ENCODE assay signal across 1 cellular context in genomic region chr2:129274038-129274415, GRCh38.
TF ChIP-seq lines count a peak whose summit lies in the region.

No MANE protein-coding gene starts in this region.

TF ChIP-seq in GM23338, 12 proteins besides CTCF, POLR2A, EP300 and RAD21 (continued from another document):
- TF ChIP-seq REST (IDR thresholded peaks at IDR 0.05; ENCODE audit: unreplicated experiment) (no peak), ZNF114 (CRISPR knock-in tag; IDR thresholded peaks at IDR 0.05) (no peak)
